Comparison of ENCODE assay signal across 1 cellular context in the genomic region with DNA sequence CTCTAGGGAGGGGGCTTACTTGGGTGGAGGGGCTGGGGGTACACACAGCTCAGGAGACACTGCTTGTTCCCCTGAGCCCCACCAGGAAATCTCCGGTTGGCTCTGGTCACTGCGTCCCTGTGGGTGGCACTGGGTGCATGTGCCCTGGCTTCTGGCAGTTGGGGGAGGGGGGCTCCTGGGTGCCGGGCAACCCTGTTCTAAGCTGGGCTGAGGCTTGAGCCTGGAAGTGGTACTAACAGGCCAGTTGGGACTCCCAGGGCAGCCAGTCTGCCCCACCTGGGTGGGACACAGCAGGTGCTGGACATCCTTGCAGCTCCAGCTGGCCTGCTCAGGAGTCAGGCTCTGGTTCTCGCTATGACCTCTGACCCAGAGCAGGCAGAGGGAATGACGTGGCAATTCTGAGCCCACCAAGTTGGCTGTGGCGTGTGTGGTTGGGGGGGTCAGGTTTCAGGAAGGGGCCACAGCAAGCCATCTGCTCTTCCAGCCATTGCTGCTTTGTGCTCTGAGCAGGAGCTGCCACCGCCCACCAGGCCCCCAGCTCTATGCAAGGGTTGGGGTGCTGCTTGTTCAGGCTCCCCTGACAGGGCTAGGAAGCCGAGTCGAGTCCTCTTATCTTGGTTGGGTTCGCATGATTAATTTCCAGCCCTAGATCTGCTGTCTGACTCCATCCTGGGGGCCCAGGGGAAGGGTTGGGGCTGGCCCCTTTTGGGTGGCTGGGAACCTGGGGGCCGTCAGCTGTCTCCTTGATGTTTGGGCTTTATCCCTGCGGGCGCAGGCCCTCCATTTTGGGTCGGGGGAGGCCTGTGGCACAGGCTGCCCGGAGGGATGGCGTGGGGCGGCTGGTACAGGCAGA.
TF ChIP-seq lines count a peak whose summit lies in the region.

No MANE protein-coding gene starts in this region.

TF ChIP-seq in GM12878, 131 proteins besides CTCF, POLR2A, EP300 and RAD21:
- TF ChIP-seq JUNB (IDR thresholded peaks at IDR 0.05) (peak; percentile 19; the same call in 1 of the 2 replicates), BMI1 (IDR thresholded peaks at IDR 0.05; ENCODE audit: borderline replicate concordance) (0 out of 2 replicates have a peak, but pooled peaks have one; percentile 9), GABPA (IDR thresholded peaks at IDR 0.05; ENCODE audit: low read depth) (no peak), TCF12 (IDR thresholded peaks at IDR 0.05; ENCODE audit: low read depth, low read length) (peak; percentile 83), NR2C2 (IDR thresholded peaks at IDR 0.05; ENCODE audit: borderline replicate concordance, control insufficient read depth, insufficient read length, low read depth) (peak; percentile 66), BACH1 (IDR thresholded peaks at IDR 0.05; ENCODE audit: borderline replicate concordance) (peak; percentile 38; the same call in 1 of the 2 replicates), IKZF1 (conservative IDR thresholded peaks at IDR 0.05) (0 out of 2 replicates have a peak, but pooled peaks have one; percentile 12), POLR2AphosphoS5 (IDR thresholded peaks at IDR 0.05; ENCODE audit: low read length) (peak; percentile 65; the same call in 1 of the 2 replicates), TARDBP (IDR thresholded peaks at IDR 0.05; ENCODE audit: borderline replicate concordance) (no peak), POLR2AphosphoS2 (IDR thresholded peaks at IDR 0.05; ENCODE audit: low read depth, low read length) (peak; percentile 11), MXI1 (IDR thresholded peaks at IDR 0.05; ENCODE audit: low read depth, low read length) (no peak), GATAD2B (conservative IDR thresholded peaks at IDR 0.05; ENCODE audit: low read depth) (no peak), ETV6 (conservative IDR thresholded peaks at IDR 0.05 in 1 of 2, IDR thresholded peaks at IDR 0.05 in 1 of 2; ENCODE audit: borderline replicate concordance in 1 of 2, low read depth in 1 of 2) (no peak), YY1 (IDR thresholded peaks at IDR 0.05; ENCODE audit: low read depth, low read length) (0 out of 2 replicates have a peak, but pooled peaks have one; percentile 53), SMAD5 (IDR thresholded peaks at IDR 0.05; ENCODE audit: low read depth) (peak; percentile 51; the same call in 1 of the 2 replicates), BCL11A (IDR thresholded peaks at IDR 0.05; ENCODE audit: low read depth, low read length) (0 out of 2 replicates have a peak, but pooled peaks have one; percentile 23), HDGF (IDR thresholded peaks at IDR 0.05) (0 out of 2 replicates have a peak, but pooled peaks have one; percentile 7), NR2F1 (conservative IDR thresholded peaks at IDR 0.05) (peak; percentile 90), NR2C1 (IDR thresholded peaks at IDR 0.05) (peak; percentile 79), CREM (IDR thresholded peaks at IDR 0.05; ENCODE audit: low read depth) (peak; percentile 69), SP1 (IDR thresholded peaks at IDR 0.05; ENCODE audit: low read depth, low read length) (no peak), IRF4 (IDR thresholded peaks at IDR 0.05; ENCODE audit: low read depth, low read length) (no peak), CBFB (IDR thresholded peaks at IDR 0.05; ENCODE audit: low read depth) (0 out of 2 replicates have a peak, but pooled peaks have one; percentile 2)
- TF ChIP-seq, protein P1, sequence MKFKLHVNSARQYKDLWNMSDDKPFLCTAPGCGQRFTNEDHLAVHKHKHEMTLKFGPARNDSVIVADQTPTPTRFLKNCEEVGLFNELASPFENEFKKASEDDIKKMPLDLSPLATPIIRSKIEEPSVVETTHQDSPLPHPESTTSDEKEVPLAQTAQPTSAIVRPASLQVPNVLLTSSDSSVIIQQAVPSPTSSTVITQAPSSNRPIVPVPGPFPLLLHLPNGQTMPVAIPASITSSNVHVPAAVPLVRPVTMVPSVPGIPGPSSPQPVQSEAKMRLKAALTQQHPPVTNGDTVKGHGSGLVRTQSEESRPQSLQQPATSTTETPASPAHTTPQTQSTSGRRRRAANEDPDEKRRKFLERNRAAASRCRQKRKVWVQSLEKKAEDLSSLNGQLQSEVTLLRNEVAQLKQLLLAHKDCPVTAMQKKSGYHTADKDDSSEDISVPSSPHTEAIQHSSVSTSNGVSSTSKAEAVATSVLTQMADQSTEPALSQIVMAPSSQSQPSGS (IDR thresholded peaks at IDR 0.05; ENCODE audit: low read length): no peak
- TF ChIP-seq, protein P2, sequence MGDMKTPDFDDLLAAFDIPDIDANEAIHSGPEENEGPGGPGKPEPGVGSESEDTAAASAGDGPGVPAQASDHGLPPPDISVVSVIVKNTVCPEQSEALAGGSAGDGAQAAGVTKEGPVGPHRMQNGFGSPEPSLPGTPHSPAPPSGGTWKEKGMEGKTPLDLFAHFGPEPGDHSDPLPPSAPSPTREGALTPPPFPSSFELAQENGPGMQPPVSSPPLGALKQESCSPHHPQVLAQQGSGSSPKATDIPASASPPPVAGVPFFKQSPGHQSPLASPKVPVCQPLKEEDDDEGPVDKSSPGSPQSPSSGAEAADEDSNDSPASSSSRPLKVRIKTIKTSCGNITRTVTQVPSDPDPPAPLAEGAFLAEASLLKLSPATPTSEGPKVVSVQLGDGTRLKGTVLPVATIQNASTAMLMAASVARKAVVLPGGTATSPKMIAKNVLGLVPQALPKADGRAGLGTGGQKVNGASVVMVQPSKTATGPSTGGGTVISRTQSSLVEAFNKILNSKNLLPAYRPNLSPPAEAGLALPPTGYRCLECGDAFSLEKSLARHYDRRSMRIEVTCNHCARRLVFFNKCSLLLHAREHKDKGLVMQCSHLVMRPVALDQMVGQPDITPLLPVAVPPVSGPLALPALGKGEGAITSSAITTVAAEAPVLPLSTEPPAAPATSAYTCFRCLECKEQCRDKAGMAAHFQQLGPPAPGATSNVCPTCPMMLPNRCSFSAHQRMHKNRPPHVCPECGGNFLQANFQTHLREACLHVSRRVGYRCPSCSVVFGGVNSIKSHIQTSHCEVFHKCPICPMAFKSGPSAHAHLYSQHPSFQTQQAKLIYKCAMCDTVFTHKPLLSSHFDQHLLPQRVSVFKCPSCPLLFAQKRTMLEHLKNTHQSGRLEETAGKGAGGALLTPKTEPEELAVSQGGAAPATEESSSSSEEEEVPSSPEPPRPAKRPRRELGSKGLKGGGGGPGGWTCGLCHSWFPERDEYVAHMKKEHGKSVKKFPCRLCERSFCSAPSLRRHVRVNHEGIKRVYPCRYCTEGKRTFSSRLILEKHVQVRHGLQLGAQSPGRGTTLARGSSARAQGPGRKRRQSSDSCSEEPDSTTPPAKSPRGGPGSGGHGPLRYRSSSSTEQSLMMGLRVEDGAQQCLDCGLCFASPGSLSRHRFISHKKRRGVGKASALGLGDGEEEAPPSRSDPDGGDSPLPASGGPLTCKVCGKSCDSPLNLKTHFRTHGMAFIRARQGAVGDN (IDR thresholded peaks at IDR 0.05): peak; percentile 95
- TF ChIP-seq, protein P3, sequence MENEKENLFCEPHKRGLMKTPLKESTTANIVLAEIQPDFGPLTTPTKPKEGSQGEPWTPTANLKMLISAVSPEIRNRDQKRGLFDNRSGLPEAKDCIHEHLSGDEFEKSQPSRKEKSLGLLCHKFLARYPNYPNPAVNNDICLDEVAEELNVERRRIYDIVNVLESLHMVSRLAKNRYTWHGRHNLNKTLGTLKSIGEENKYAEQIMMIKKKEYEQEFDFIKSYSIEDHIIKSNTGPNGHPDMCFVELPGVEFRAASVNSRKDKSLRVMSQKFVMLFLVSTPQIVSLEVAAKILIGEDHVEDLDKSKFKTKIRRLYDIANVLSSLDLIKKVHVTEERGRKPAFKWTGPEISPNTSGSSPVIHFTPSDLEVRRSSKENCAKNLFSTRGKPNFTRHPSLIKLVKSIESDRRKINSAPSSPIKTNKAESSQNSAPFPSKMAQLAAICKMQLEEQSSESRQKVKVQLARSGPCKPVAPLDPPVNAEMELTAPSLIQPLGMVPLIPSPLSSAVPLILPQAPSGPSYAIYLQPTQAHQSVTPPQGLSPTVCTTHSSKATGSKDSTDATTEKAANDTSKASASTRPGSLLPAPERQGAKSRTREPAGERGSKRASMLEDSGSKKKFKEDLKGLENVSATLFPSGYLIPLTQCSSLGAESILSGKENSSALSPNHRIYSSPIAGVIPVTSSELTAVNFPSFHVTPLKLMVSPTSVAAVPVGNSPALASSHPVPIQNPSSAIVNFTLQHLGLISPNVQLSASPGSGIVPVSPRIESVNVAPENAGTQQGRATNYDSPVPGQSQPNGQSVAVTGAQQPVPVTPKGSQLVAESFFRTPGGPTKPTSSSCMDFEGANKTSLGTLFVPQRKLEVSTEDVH (IDR thresholded peaks at IDR 0.05; ENCODE audit: low read depth, partially characterized antibody): no peak
- TF ChIP-seq, protein P4, sequence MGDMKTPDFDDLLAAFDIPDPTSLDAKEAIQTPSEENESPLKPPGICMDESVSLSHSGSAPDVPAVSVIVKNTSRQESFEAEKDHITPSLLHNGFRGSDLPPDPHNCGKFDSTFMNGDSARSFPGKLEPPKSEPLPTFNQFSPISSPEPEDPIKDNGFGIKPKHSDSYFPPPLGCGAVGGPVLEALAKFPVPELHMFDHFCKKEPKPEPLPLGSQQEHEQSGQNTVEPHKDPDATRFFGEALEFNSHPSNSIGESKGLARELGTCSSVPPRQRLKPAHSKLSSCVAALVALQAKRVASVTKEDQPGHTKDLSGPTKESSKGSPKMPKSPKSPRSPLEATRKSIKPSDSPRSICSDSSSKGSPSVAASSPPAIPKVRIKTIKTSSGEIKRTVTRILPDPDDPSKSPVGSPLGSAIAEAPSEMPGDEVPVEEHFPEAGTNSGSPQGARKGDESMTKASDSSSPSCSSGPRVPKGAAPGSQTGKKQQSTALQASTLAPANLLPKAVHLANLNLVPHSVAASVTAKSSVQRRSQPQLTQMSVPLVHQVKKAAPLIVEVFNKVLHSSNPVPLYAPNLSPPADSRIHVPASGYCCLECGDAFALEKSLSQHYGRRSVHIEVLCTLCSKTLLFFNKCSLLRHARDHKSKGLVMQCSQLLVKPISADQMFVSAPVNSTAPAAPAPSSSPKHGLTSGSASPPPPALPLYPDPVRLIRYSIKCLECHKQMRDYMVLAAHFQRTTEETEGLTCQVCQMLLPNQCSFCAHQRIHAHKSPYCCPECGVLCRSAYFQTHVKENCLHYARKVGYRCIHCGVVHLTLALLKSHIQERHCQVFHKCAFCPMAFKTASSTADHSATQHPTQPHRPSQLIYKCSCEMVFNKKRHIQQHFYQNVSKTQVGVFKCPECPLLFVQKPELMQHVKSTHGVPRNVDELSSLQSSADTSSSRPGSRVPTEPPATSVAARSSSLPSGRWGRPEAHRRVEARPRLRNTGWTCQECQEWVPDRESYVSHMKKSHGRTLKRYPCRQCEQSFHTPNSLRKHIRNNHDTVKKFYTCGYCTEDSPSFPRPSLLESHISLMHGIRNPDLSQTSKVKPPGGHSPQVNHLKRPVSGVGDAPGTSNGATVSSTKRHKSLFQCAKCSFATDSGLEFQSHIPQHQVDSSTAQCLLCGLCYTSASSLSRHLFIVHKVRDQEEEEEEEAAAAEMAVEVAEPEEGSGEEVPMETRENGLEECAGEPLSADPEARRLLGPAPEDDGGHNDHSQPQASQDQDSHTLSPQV (IDR thresholded peaks at IDR 0.05): peak; percentile 77
- TF ChIP-seq, protein P5, sequence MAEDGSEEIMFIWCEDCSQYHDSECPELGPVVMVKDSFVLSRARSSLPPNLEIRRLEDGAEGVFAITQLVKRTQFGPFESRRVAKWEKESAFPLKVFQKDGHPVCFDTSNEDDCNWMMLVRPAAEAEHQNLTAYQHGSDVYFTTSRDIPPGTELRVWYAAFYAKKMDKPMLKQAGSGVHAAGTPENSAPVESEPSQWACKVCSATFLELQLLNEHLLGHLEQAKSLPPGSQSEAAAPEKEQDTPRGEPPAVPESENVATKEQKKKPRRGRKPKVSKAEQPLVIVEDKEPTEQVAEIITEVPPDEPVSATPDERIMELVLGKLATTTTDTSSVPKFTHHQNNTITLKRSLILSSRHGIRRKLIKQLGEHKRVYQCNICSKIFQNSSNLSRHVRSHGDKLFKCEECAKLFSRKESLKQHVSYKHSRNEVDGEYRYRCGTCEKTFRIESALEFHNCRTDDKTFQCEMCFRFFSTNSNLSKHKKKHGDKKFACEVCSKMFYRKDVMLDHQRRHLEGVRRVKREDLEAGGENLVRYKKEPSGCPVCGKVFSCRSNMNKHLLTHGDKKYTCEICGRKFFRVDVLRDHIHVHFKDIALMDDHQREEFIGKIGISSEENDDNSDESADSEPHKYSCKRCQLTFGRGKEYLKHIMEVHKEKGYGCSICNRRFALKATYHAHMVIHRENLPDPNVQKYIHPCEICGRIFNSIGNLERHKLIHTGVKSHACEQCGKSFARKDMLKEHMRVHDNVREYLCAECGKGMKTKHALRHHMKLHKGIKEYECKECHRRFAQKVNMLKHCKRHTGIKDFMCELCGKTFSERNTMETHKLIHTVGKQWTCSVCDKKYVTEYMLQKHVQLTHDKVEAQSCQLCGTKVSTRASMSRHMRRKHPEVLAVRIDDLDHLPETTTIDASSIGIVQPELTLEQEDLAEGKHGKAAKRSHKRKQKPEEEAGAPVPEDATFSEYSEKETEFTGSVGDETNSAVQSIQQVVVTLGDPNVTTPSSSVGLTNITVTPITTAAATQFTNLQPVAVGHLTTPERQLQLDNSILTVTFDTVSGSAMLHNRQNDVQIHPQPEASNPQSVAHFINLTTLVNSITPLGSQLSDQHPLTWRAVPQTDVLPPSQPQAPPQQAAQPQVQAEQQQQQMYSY (CRISPR knock-in tag; IDR thresholded peaks at IDR 0.05): 0 out of 2 replicates have a peak, but pooled peaks have one; percentile 42
- TF ChIP-seq, protein P6, sequence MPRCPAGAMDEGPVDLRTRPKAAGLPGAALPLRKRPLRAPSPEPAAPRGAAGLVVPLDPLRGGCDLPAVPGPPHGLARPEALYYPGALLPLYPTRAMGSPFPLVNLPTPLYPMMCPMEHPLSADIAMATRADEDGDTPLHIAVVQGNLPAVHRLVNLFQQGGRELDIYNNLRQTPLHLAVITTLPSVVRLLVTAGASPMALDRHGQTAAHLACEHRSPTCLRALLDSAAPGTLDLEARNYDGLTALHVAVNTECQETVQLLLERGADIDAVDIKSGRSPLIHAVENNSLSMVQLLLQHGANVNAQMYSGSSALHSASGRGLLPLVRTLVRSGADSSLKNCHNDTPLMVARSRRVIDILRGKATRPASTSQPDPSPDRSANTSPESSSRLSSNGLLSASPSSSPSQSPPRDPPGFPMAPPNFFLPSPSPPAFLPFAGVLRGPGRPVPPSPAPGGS (IDR thresholded peaks at IDR 0.05; ENCODE audit: borderline replicate concordance, insufficient read depth, low read depth, low read length, poor library complexity, severe bottlenecking): peak; percentile 81
TF ChIP-seq in GM12878: peak in this region for 20.
